ENCODE assay signal across 1 cellular context in genomic region chr11:44903035-44903434, GRCh38.
TF ChIP-seq lines count a peak whose summit lies in the region.

No MANE protein-coding gene starts in this region.

TF ChIP-seq in H1, 55 proteins besides CTCF, POLR2A, EP300 and RAD21 (continued from another document):
- no peak for TF ChIP-seq EGR1 (IDR thresholded peaks at IDR 0.05; ENCODE audit: borderline replicate concordance, low read depth, low read length)
- no peak for TF ChIP-seq PHF8 (conservative IDR thresholded peaks at IDR 0.05; ENCODE audit: low read depth, low read length)
- TF ChIP-seq CHD2 (IDR thresholded peaks at IDR 0.05; ENCODE audit: low read length) = no peak
- TF ChIP-seq SP1 (IDR thresholded peaks at IDR 0.05; ENCODE audit: low read depth, low read length) = no peak
- TF ChIP-seq ATF3 (IDR thresholded peaks at IDR 0.05; ENCODE audit: insufficient read depth, low read depth, low read length) = no peak
- no peak for TF ChIP-seq HDAC2 (IDR thresholded peaks at IDR 0.05; ENCODE audit: borderline replicate concordance in 1 of 2, low read depth in 2 of 2, low read length in 2 of 2)
- no peak for TF ChIP-seq RXRA (IDR thresholded peaks at IDR 0.05; ENCODE audit: insufficient read depth, low read depth, low read length)
- no peak for TF ChIP-seq SUZ12 (IDR thresholded peaks at IDR 0.05; ENCODE audit: low read length)
- no peak for TF ChIP-seq CHD7 (IDR thresholded peaks at IDR 0.05; ENCODE audit: insufficient replicate concordance, low read length)
- no peak for TF ChIP-seq KDM1A (IDR thresholded peaks at IDR 0.05; ENCODE audit: borderline replicate concordance, low read length)
- TF ChIP-seq CBX5 (IDR thresholded peaks at IDR 0.05; ENCODE audit: low read depth, low read length) = no peak
